Comparison of ENCODE assay signal across 39 cellular contexts in the genomic region with DNA sequence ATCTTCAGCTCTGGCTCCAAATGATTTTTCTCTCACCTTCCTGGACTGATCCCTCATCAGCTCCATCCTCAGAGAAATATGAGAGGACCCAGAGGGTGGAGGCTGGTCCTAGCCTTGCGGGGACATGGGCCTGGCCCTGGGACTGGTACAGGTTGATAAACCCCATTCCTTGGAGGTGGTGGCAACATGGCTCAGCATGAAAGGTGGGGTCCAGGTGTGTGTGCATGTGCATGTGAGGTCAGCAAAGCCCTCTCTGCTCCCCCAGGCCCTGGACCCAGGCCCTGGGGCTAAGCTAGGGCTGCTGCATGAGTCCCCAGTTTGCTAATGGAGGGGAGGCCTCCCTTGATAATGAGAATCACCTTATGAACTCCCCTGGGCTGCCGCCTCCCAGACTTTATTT.
"Had no signal": no experiment of that assay in that cellular context is flagged by ENCODE, and none has a peak within 500 bp of the region (broad histone marks: within the 10 kb centered on the region; RNA-seq: fewer than 3 reads in every experiment).

No MANE protein-coding gene starts in this region.

- H3K4me1 Mint-ChIP-seq: activated B cell treated with CpG ODN at 0.5 μM for 24 hours; activated CD4-positive, alpha-beta T cell treated with anti-CD3 and anti-CD28 coated beads, Interleukin-2, amount 10 ng/mL, durations not matched to agents 24 days and 14 days; activated naive CD8-positive, alpha-beta T cell treated with anti-CD3 and anti-CD28 coated beads for 36 hours; activated T-helper 17 cell treated with anti-CD3 and anti-CD28 coated beads, Interleukin-2, amount 50 U/mL, for 72 hours; central memory CD8-positive, alpha-beta T cell had no signal

- H3K4me1 ChIP-seq: adrenal gland, body of pancreas, breast epithelium had no signal

- ATAC-seq: activated CD8-positive, alpha-beta T cell treated with anti-CD3 and anti-CD28 coated beads for 36 hours; activated naive CD4-positive, alpha-beta T cell treated with anti-CD3 and anti-CD28 coated beads, Interleukin-2, amount 50 U/mL, for 72 hours; activated T-cell treated with anti-CD3 and anti-CD28 coated beads, Interleukin-2, amount 50 U/mL, for 4 hours; activated T-cell treated with anti-CD3 and anti-CD28 coated beads, Interleukin-2, amount 50 U/mL, for 72 hours; activated T-helper 17 cell treated with anti-CD3 and anti-CD28 coated beads, Interleukin-2, amount 50 U/mL, for 72 hours; body of pancreas had no signal

- H3K27ac ChIP-seq: adrenal gland, body of pancreas, brain microvascular endothelial cell, breast epithelium, VCaP had no signal

- H3K27me3 ChIP-seq: adrenal gland, body of pancreas, brain microvascular endothelial cell, breast epithelium had no signal

- H3K36me3 ChIP-seq: adrenal gland, brain microvascular endothelial cell, breast epithelium had no signal

- FAIRE-seq: astrocyte, TTC549 had no signal

- H3K4me3 ChIP-seq: adrenal gland, body of pancreas, breast epithelium had no signal

- H3K36me3 Mint-ChIP-seq: activated CD4-positive, alpha-beta memory T cell treated with anti-CD3 and anti-CD28 coated beads for 36 hours; activated naive CD4-positive, alpha-beta T cell treated with anti-CD3 and anti-CD28 coated beads, Interleukin-2, amount 50 U/mL, for 72 hours; activated naive CD8-positive, alpha-beta T cell treated with anti-CD3 and anti-CD28 coated beads for 36 hours had no signal

- H3K9me3 ChIP-seq: adrenal gland, body of pancreas, breast epithelium had no signal

- H3K9me3 Mint-ChIP-seq: activated B cell treated with CpG ODN at 0.5 μM for 24 hours; activated CD4-positive, alpha-beta memory T cell treated with anti-CD3 and anti-CD28 coated beads for 36 hours; activated CD4-positive, alpha-beta T cell treated with anti-CD3 and anti-CD28 coated beads, Interleukin-2, amount 10 ng/mL, durations not matched to agents 24 days and 14 days; activated CD8-positive, alpha-beta T cell treated with anti-CD3 and anti-CD28 coated beads for 36 hours; activated naive CD4-positive, alpha-beta T cell treated with anti-CD3 and anti-CD28 coated beads for 36 hours; activated naive CD4-positive, alpha-beta T cell treated with anti-CD3 and anti-CD28 coated beads, Interleukin-2, amount 50 U/mL, for 72 hours; activated naive CD8-positive, alpha-beta T cell treated with anti-CD3 and anti-CD28 coated beads for 36 hours; activated T-cell treated with anti-CD3 and anti-CD28 coated beads, Interleukin-2, amount 50 U/mL, for 4 hours; activated T-cell treated with anti-CD3 and anti-CD28 coated beads, Interleukin-2, amount 50 U/mL, for 72 hours; activated T-helper 1 cell treated with anti-CD3 and anti-CD28 coated beads, Interleukin-12 subunit alpha, Interleukin-12 subunit beta, Interleukin-2, Interleukin-4 antibody, amounts not matched to agents 30 ng/mL and 10 ng/mL and 1 ng/mL, durations not matched to agents 14 hours and 24 hours and 36 hours; activated T-helper 17 cell treated with anti-CD3 and anti-CD28 coated beads, Interleukin-2, amount 50 U/mL, for 72 hours; central memory CD8-positive, alpha-beta T cell; T-helper 1 cell treated with Interleukin-12 subunit alpha and Interleukin-12 subunit beta and Interleukin-4 antibody, amounts not matched to agents 30 μg/mL and 1 μg/mL, for 36 hours; T-helper 2 cell treated with Interferon-gamma antibody and Interleukin-4, amounts not matched to agents 5 μg/mL and 100 μg/mL, for 36 hours had no signal

- H3K27ac Mint-ChIP-seq: activated B cell treated with CpG ODN at 0.5 μM for 24 hours; activated CD4-positive, alpha-beta memory T cell treated with anti-CD3 and anti-CD28 coated beads for 36 hours; activated CD4-positive, alpha-beta T cell treated with anti-CD3 and anti-CD28 coated beads, Interleukin-2, amount 10 ng/mL, durations not matched to agents 24 days and 14 days; activated CD8-positive, alpha-beta T cell treated with anti-CD3 and anti-CD28 coated beads for 36 hours; activated naive CD4-positive, alpha-beta T cell treated with anti-CD3 and anti-CD28 coated beads for 36 hours; activated naive CD8-positive, alpha-beta T cell treated with anti-CD3 and anti-CD28 coated beads for 36 hours; activated T-cell treated with anti-CD3 and anti-CD28 coated beads, Interleukin-2, amount 50 U/mL, for 72 hours; activated T-helper 1 cell treated with anti-CD3 and anti-CD28 coated beads, Interleukin-12 subunit alpha, Interleukin-12 subunit beta, Interleukin-2, Interleukin-4 antibody, amounts not matched to agents 30 ng/mL and 10 ng/mL and 1 ng/mL, durations not matched to agents 14 hours and 24 hours and 36 hours; activated T-helper 17 cell treated with anti-CD3 and anti-CD28 coated beads, Interleukin-2, amount 50 U/mL, for 72 hours; T-helper 1 cell treated with Interleukin-12 subunit alpha and Interleukin-12 subunit beta and Interleukin-4 antibody, amounts not matched to agents 30 μg/mL and 1 μg/mL, for 36 hours; T-helper 2 cell treated with Interferon-gamma antibody and Interleukin-4, amounts not matched to agents 5 μg/mL and 100 μg/mL, for 36 hours had no signal

- DNase-seq: activated B cell treated with CpG ODN at 0.5 μM for 24 hours; activated CD4-positive, alpha-beta memory T cell treated with anti-CD3 and anti-CD28 coated beads for 36 hours; activated CD4-positive, alpha-beta T cell treated with anti-CD3 and anti-CD28 coated beads for 4 hours; activated CD4-positive, alpha-beta T cell treated with anti-CD3 and anti-CD28 coated beads, Interleukin-2, amount 10 ng/mL, durations not matched to agents 24 days and 14 days; activated CD4-positive, alpha-beta T cell treated with anti-CD3 and anti-CD28 coated beads, Interleukin-2, amount 50 U/mL, for 1 hour; activated CD4-positive, alpha-beta T cell treated with anti-CD3 and anti-CD28 coated beads, Interleukin-2, amount 50 U/mL, for 4 hours; activated CD4-positive, CD25-positive, alpha-beta regulatory T cell treated with anti-CD3 and anti-CD28 coated beads, Interleukin-2, amount 50 U/mL, for 72 hours; activated CD8-positive, alpha-beta T cell treated with anti-CD3 and anti-CD28 coated beads for 36 hours; activated effector memory CD4-positive, alpha-beta T cell treated with anti-CD3 and anti-CD28 coated beads, Interleukin-2, amount 50 U/mL, for 16 hours; activated gamma-delta T cell treated with Interleukin-2 at 50 U/mL for 16 hours; activated naive CD4-positive, alpha-beta T cell; activated naive CD4-positive, alpha-beta T cell treated with anti-CD3 and anti-CD28 coated beads for 36 hours; activated naive CD4-positive, alpha-beta T cell treated with anti-CD3 and anti-CD28 coated beads, Interleukin-2, amount 50 U/mL, for 16 hours; activated naive CD8-positive, alpha-beta T cell treated with anti-CD3 and anti-CD28 coated beads for 36 hours; activated T-cell treated with anti-CD3 and anti-CD28 coated beads for 4 hours; activated T-cell treated with anti-CD3 and anti-CD28 coated beads, Interleukin-2, amount 50 U/mL, for 1 hour; activated T-cell treated with anti-CD3 and anti-CD28 coated beads, Interleukin-2, amount 50 U/mL, for 4 hours; activated T-cell treated with anti-CD3 and anti-CD28 coated beads, Interleukin-2, amount 50 U/mL, for 72 hours; amniotic stem cell; aorta; body of pancreas; brain microvascular endothelial cell; caudate nucleus; cerebellar nuclear complex; SW 1271; T-helper 1 cell; T-helper 2 cell; T-helper 9 cell had no signal

- H3K4me3 Mint-ChIP-seq: activated B cell treated with CpG ODN at 0.5 μM for 24 hours; activated CD4-positive, alpha-beta memory T cell treated with anti-CD3 and anti-CD28 coated beads for 36 hours; activated CD4-positive, alpha-beta T cell treated with anti-CD3 and anti-CD28 coated beads, Interleukin-2, amount 10 ng/mL, durations not matched to agents 24 days and 14 days; activated CD8-positive, alpha-beta T cell treated with anti-CD3 and anti-CD28 coated beads for 36 hours; activated naive CD4-positive, alpha-beta T cell treated with anti-CD3 and anti-CD28 coated beads for 36 hours; activated naive CD8-positive, alpha-beta T cell treated with anti-CD3 and anti-CD28 coated beads for 36 hours; activated T-cell treated with anti-CD3 and anti-CD28 coated beads, Interleukin-2, amount 50 U/mL, for 4 hours; activated T-cell treated with anti-CD3 and anti-CD28 coated beads, Interleukin-2, amount 50 U/mL, for 72 hours; activated T-helper 1 cell treated with anti-CD3 and anti-CD28 coated beads, Interleukin-12 subunit alpha, Interleukin-12 subunit beta, Interleukin-2, Interleukin-4 antibody, amounts not matched to agents 30 ng/mL and 10 ng/mL and 1 ng/mL, durations not matched to agents 14 hours and 24 hours and 36 hours; activated T-helper 17 cell treated with anti-CD3 and anti-CD28 coated beads, Interleukin-2, amount 50 U/mL, for 72 hours; central memory CD8-positive, alpha-beta T cell; T-helper 1 cell treated with Interleukin-12 subunit alpha and Interleukin-12 subunit beta and Interleukin-4 antibody, amounts not matched to agents 30 μg/mL and 1 μg/mL, for 36 hours; T-helper 2 cell treated with Interferon-gamma antibody and Interleukin-4, amounts not matched to agents 5 μg/mL and 100 μg/mL, for 36 hours had no signal
